Comparison of ENCODE assay signal across 8 cellular contexts in genomic region chr7:44633254-44634186, GRCh38. TPM values are rescaled to one million over a fixed set of nuclear protein-coding genes. Genes with fewer than 3 reads are reported as not detected.
A peak's percentile ranks its signal among the peaks of the same experiment; 100 is the strongest.
DNase-seq lines count a peak whose midpoint lies in the region; ATAC-seq lines count a peak whose summit lies in the region.

No MANE protein-coding gene starts in this region.

- peaks cover 2% of the 10 kb centered on the region for H3K36me3 ChIP-seq in skeletal muscle satellite cell (ENCODE audit: insufficient read depth, low read length)

- intact Hi-C loops in activated naive CD4-positive, alpha-beta T cell treated with anti-CD3 and anti-CD28 coated beads for 36 hours (cut with micrococcal nuclease): loop anchor here (1.0 to 10.0 kb wide), 3 partner anchors 9 to 911 kb away; no protein-coding TSS in a partner anchor

- no peaks in the 10 kb centered on the region for H3K9me3 ChIP-seq in skeletal muscle satellite cell (replicated peaks; ENCODE audit: low read length)

- H3K27me3 Mint-ChIP-seq in activated naive CD4-positive, alpha-beta T cell treated with anti-CD3 and anti-CD28 coated beads for 36 hours (ENCODE audit: low read depth): no peaks in the 10 kb centered on the region

- peak overlapping the region; percentile 60 for H3K4me2 ChIP-seq in skeletal muscle satellite cell (ENCODE audit: low read length)

- H3K9ac ChIP-seq in skeletal muscle satellite cell (ENCODE audit: low read depth, low read length): peak overlapping the region; percentile 67

- no peak overlapping the region for H3K4me3 ChIP-seq in skeletal muscle satellite cell (ENCODE audit: low read length)

- H3K9me3 Mint-ChIP-seq in activated naive CD4-positive, alpha-beta T cell treated with anti-CD3 and anti-CD28 coated beads for 36 hours: no peaks in the 10 kb centered on the region

- DNase-seq in NCI-H446 treated with DMSO at 0.1 percent for 48 hours (lab: John Stamatoyannopoulos, UW): peak; percentile 55
- DNase-seq in activated naive CD4-positive, alpha-beta T cell treated with anti-CD3 and anti-CD28 coated beads for 36 hours: peak; percentile 63
- peak; percentile 92 for DNase-seq in glomerular visceral epithelial cell (ENCODE audit: extremely low spot score)
- DNase-seq in DMS79 treated with DMSO at 0.1 percent for 48 hours (lab: John Stamatoyannopoulos, UW): no peak
- DNase-seq in NCI-H526 treated with DMSO at 0.1 percent for 48 hours (lab: John Stamatoyannopoulos, UW): no peak

- H3K27ac Mint-ChIP-seq in activated naive CD4-positive, alpha-beta T cell treated with anti-CD3 and anti-CD28 coated beads for 36 hours: peak overlapping the region; percentile 80

- peaks cover 13% of the 10 kb centered on the region for H3K36me3 Mint-ChIP-seq in activated naive CD4-positive, alpha-beta T cell treated with anti-CD3 and anti-CD28 coated beads for 36 hours (ENCODE audit: low read depth)

- CTCF ChIA-PET in activated naive CD4-positive, alpha-beta T cell treated with anti-CD3 and anti-CD28 coated beads for 36 hours (lab: Charles Lee): interaction anchor here (0.6 to 7.3 kb wide), 5 partner anchors 10 to 216 kb away, joined by 3 to 52 read pairs (median 4); no protein-coding TSS in a partner anchor

- no peaks in the 10 kb centered on the region for H3K27me3 ChIP-seq in skeletal muscle satellite cell (ENCODE audit: control insufficient read depth, insufficient read depth, low read length)

- peaks cover 60% of the 10 kb centered on the region for H3K4me1 ChIP-seq in skeletal muscle satellite cell (ENCODE audit: control insufficient read depth, insufficient read depth, low read length)

- ATAC-seq in GM18499 (IDR thresholded peaks at IDR 0.05; ENCODE audit: insufficient read depth, unreplicated experiment) (peak; percentile 44), HG02588 (IDR thresholded peaks at IDR 0.05; ENCODE audit: unreplicated experiment) (peak; percentile 42)

- no peak overlapping the region for H3K4me3 Mint-ChIP-seq in activated naive CD4-positive, alpha-beta T cell treated with anti-CD3 and anti-CD28 coated beads for 36 hours

- H3K4me1 Mint-ChIP-seq in activated naive CD4-positive, alpha-beta T cell treated with anti-CD3 and anti-CD28 coated beads for 36 hours (ENCODE audit: low read depth): peaks cover 77% of the 10 kb centered on the region

RNA-seq across cellular contexts. Expression of gene OGDH, which starts 27.1 kb away (rescaled TPM):
- 10 to 100 TPM; 73.9 to 78.4 TPM for total RNA-seq in activated naive CD4-positive, alpha-beta T cell treated with anti-CD3 and anti-CD28 coated beads for 36 hours
- 75.8 and 79.1 TPM in 2 replicates for total RNA-seq in skeletal muscle satellite cell (2012; rRNA removed)

RNA-seq across cellular contexts. Expression of gene TMED4, which starts 51.5 kb away (rescaled TPM):
- 10 to 100 TPM; 77.3 to 81.8 TPM for total RNA-seq in activated naive CD4-positive, alpha-beta T cell treated with anti-CD3 and anti-CD28 coated beads for 36 hours
- total RNA-seq in skeletal muscle satellite cell (2012; rRNA removed): 60.9 and 71.7 TPM in 2 replicates

RNA-seq across cellular contexts. Expression of gene DDX56, which starts 59.8 kb away (rescaled TPM):
- total RNA-seq in activated naive CD4-positive, alpha-beta T cell treated with anti-CD3 and anti-CD28 coated beads for 36 hours: 10 to 100 TPM; 65.8 to 74.0 TPM
- 53.5 and 64.9 TPM in 2 replicates for total RNA-seq in skeletal muscle satellite cell (2012; rRNA removed)

Comparison
In these comparisons a context has a peak if more than half of its experiments do, and no peak if none do; other contexts are left out.
1. DNase-seq: peak in NCI-H446 treated with DMSO at 0.1 percent for 48 hours (single experiment), activated naive CD4-positive, alpha-beta T cell treated with anti-CD3 and anti-CD28 coated beads for 36 hours (single experiment) and glomerular visceral epithelial cell (single experiment); none in DMS79 treated with DMSO at 0.1 percent for 48 hours (single experiment) and NCI-H526 treated with DMSO at 0.1 percent for 48 hours (single experiment).